ENCODE assay signal across 8 cellular contexts in genomic region chr4:186201535-186202230, GRCh38. TPM values are rescaled to one million over a fixed set of nuclear protein-coding genes. Genes with fewer than 3 reads are reported as not detected.
DNase-seq lines count a peak whose midpoint lies in the region; ATAC-seq, FAIRE-seq and TF ChIP-seq lines count a peak whose summit lies in the region.

No MANE protein-coding gene starts in this region.

- TF ChIP-seq CTCF in GM12875 (IDR thresholded peaks at IDR 0.05; ENCODE audit: borderline replicate concordance, insufficient read depth, low read depth, low read length) (peak; percentile 80), H1 (IDR thresholded peaks at IDR 0.05; ENCODE audit: control extremely low read depth in 1 of 3, insufficient read depth in 1 of 3, low read depth in 1 of 3, low read length in 3 of 3) (peak; percentile 91 to 93 (median 92)), omental fat pad (IDR thresholded peaks at IDR 0.05) (no peak)

- no peak overlapping the region for H3K23ac ChIP-seq in H1 (ENCODE audit: insufficient read length)

- H3K4me3 ChIP-seq in GM12875 (ENCODE audit: low read depth, low read length): no peak overlapping the region
- H3K4me3 ChIP-seq in H1 (ENCODE audit: extremely low read depth in 1 of 4, insufficient read depth in 2 of 4, low read depth in 3 of 4, low read length in 4 of 4): no peak overlapping the region

- no peaks in the 10 kb centered on the region for H3K79me1 ChIP-seq in H1 (ENCODE audit: low read depth, low read length)

- no peak overlapping the region for H2AFZ ChIP-seq in H1 (ENCODE audit: low read length)

- no peak overlapping the region for H3K4me2 ChIP-seq in H1 (ENCODE audit: insufficient read depth in 1 of 2, low read depth in 2 of 2, low read length in 2 of 2)

- H2AK5ac ChIP-seq in H1 (ENCODE audit: low read depth, low read length): no peak overlapping the region

- no peaks in the 10 kb centered on the region for H4K20me1 ChIP-seq in H1 (replicated peaks in 1 of 2; ENCODE audit: control insufficient read depth in 1 of 2, insufficient read depth in 2 of 2, low read length in 2 of 2)

- CTCF ChIA-PET in H1 (lab: Charles Lee; ENCODE audit: partially characterized antibody): interaction anchor here (0.7 to 1.7 kb wide), 14 partner anchors 9 to 283 kb away, joined by 3 to 13 read pairs (median 3); partner anchors contain the start of genes CYP4V2, F11 and TLR3

- POLR2A ChIA-PET in H1 (lab: Charles Lee; ENCODE audit: partially characterized antibody): interaction anchor here (1.5 kb wide), 2 partner anchors 10 to 42 kb away, joined by 3 to 7 read pairs; partner anchors contain the start of gene CYP4V2

- H4K8ac ChIP-seq in H1 (ENCODE audit: extremely low read depth, insufficient read depth, low read length): no peak overlapping the region

- 50% methylated on average over 9 of the region's 9 CpGs; no CpG with 5 or more reads in 1 of the 2 experiments for WGBS in H1 (ENCODE audit: extremely low coverage in 1 of 2, insufficient coverage in 1 of 2, insufficient read length in 1 of 2, insufficient replicate concordance in 2 of 2, low coverage in 1 of 2, low lambda C conversion rate in 2 of 2, missing lambda C conversion rate in 1 of 2), 2 experiments

- H3K14ac ChIP-seq in H1 (ENCODE audit: insufficient read length): no peak overlapping the region

- no peak overlapping the region for H4K91ac ChIP-seq in H1 (replicated peaks; ENCODE audit: insufficient read length, low read length)

- H3K27me3 ChIP-seq in H1 (replicated peaks in 1 of 4; ENCODE audit: control insufficient read depth in 3 of 4, extremely low read depth in 1 of 4, insufficient read depth in 3 of 4, low read length in 3 of 4): no peaks in the 10 kb centered on the region

- DNase-seq in NCI-H1436 treated with DMSO at 0.1 percent for 48 hours (lab: John Stamatoyannopoulos, UW) (peak; percentile 19), H1 (ENCODE audit: low read depth in 1 of 2, low spot score in 2 of 2) (peak in 1 of 2 experiments; percentile 64), omental fat pad (ENCODE audit: low spot score) (no peak), GOT3 (lab: John Stamatoyannopoulos, UW) (no peak), mesenteric fat pad (ENCODE audit: low spot score) (no peak)
- DNase-seq in activated CD4-positive, alpha-beta T cell treated with anti-CD3 and anti-CD28 coated beads, Interleukin-2, amount 50 U/mL, for 24 hours (ENCODE audit: low read depth in 1 of 2, low spot score in 1 of 2): peak; percentile 11 to 48

- no peak overlapping the region for H4K5ac ChIP-seq in H1 (ENCODE audit: insufficient read length, low read depth, low read length)

- TF ChIP-seq EP300 in H1 (IDR thresholded peaks at IDR 0.05; ENCODE audit: borderline replicate concordance in 1 of 2, low read depth in 2 of 2, low read length in 2 of 2): no peak

- H3K9ac ChIP-seq in H1 (replicated peaks in 1 of 4; ENCODE audit: extremely low read depth in 1 of 4, low read depth in 3 of 4, low read length in 3 of 4): no peak overlapping the region

- H3K36me3 ChIP-seq in H1 (ENCODE audit: control insufficient read depth in 2 of 4, insufficient read depth in 4 of 4, low read length in 3 of 4): no peaks in the 10 kb centered on the region

- no peak for TF ChIP-seq POLR2A in H1 (IDR thresholded peaks at IDR 0.05; ENCODE audit: control extremely low read depth in 1 of 2, low read depth in 2 of 2, low read length in 2 of 2)

- no peak overlapping the region for H3K4ac ChIP-seq in H1 (replicated peaks; ENCODE audit: insufficient read length, low read depth, low read length)

- H2BK20ac ChIP-seq in H1 (ENCODE audit: low read length): no peak overlapping the region

- peak; percentile 93 for ATAC-seq in HG02588 (IDR thresholded peaks at IDR 0.05; ENCODE audit: unreplicated experiment)
- peak; percentile 71 for ATAC-seq in omental fat pad (ENCODE audit: low FRiP score)

- no peak overlapping the region for H3K27ac ChIP-seq in H1 (ENCODE audit: low read depth, low read length)

- H3K79me2 ChIP-seq in H1 (ENCODE audit: control insufficient read depth in 1 of 2, insufficient read depth in 2 of 2, low read length in 2 of 2): peaks cover 0 to 3% of the 10 kb centered on the region in 2 experiments; a peak in 1 of 4 replicates

- H2BK120ac ChIP-seq in H1 (replicated peaks; ENCODE audit: low read depth, low read length): no peak overlapping the region

- no peak overlapping the region for H2BK5ac ChIP-seq in H1 (ENCODE audit: low read depth, low read length)

- H3K9me3 ChIP-seq in H1 (ENCODE audit: insufficient read depth in 2 of 2, low read depth in 1 of 2, low read length in 1 of 2): peaks cover 0 to 2% of the 10 kb centered on the region in 2 experiments; a peak in 1 of 4 replicates

- H3K4me1 ChIP-seq in H1 (replicated peaks in 1 of 4; ENCODE audit: control insufficient read depth in 3 of 4, insufficient read depth in 4 of 4, low read length in 3 of 4): peaks cover 0 to 2% (median 0%) of the 10 kb centered on the region in 4 experiments; a peak in 1 of 7 replicates

- no peak overlapping the region for H3K18ac ChIP-seq in H1 (ENCODE audit: extremely low read depth, low read length)

- no peak overlapping the region for H2BK12ac ChIP-seq in H1 (ENCODE audit: low read depth, low read length)

- peak; percentile 81 for FAIRE-seq in H1 (lab: Jason Lieb, UNC)

- no peak overlapping the region for H3K56ac ChIP-seq in H1 (replicated peaks; ENCODE audit: insufficient read length, low read depth, low read length)

- no peaks in the 10 kb centered on the region for H3K23me2 ChIP-seq in H1 (ENCODE audit: low read depth, low read length)

- peak; percentile 63 to 70 for TF ChIP-seq RAD21 in H1 (IDR thresholded peaks at IDR 0.05 in 1 of 2, conservative IDR thresholded peaks at IDR 0.05 in 1 of 2; ENCODE audit: low read depth in 2 of 2, low read length in 2 of 2)

- H2BK15ac ChIP-seq in H1 (ENCODE audit: low read length): no peak overlapping the region

TF ChIP-seq in H1, 55 proteins besides CTCF, POLR2A, EP300 and RAD21 (continues in another document):
- no peak for TF ChIP-seq BCL11A (IDR thresholded peaks at IDR 0.05; ENCODE audit: low read depth in 2 of 2, low read length in 2 of 2)
- no peak for TF ChIP-seq RFX5 (IDR thresholded peaks at IDR 0.05; ENCODE audit: borderline replicate concordance, low read depth, low read length)
- no peak for TF ChIP-seq SIX5 (IDR thresholded peaks at IDR 0.05; ENCODE audit: low read depth, low read length)
- no peak for TF ChIP-seq TAF1 (IDR thresholded peaks at IDR 0.05; ENCODE audit: low read depth, low read length)
- TF ChIP-seq KDM1A (IDR thresholded peaks at IDR 0.05; ENCODE audit: borderline replicate concordance, low read length): no peak
- TF ChIP-seq SP1 (IDR thresholded peaks at IDR 0.05; ENCODE audit: low read depth, low read length): no peak
- TF ChIP-seq SIRT6 (IDR thresholded peaks at IDR 0.05; ENCODE audit: low read length): no peak
- TF ChIP-seq ZNF274 (IDR thresholded peaks at IDR 0.05; ENCODE audit: borderline replicate concordance, extremely low read depth, low read length): no peak
- no peak for TF ChIP-seq ASH2L (IDR thresholded peaks at IDR 0.05; ENCODE audit: low read length)
- TF ChIP-seq BACH1 (IDR thresholded peaks at IDR 0.05; ENCODE audit: low read length): no peak
- no peak for TF ChIP-seq MAFK (IDR thresholded peaks at IDR 0.05; ENCODE audit: low read depth, low read length)
- TF ChIP-seq, protein P1, sequence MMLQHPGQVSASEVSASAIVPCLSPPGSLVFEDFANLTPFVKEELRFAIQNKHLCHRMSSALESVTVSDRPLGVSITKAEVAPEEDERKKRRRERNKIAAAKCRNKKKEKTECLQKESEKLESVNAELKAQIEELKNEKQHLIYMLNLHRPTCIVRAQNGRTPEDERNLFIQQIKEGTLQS (IDR thresholded peaks at IDR 0.05; ENCODE audit: insufficient read depth, low read depth, low read length): 0 out of 2 replicates have a peak, but pooled peaks have one; percentile 24
- no peak for TF ChIP-seq FOSL1 (IDR thresholded peaks at IDR 0.05; ENCODE audit: insufficient read depth, low read depth, low read length)
- TF ChIP-seq CBX8 (IDR thresholded peaks at IDR 0.05; ENCODE audit: borderline replicate concordance, low read depth, low read length): no peak
- no peak for TF ChIP-seq RXRA (IDR thresholded peaks at IDR 0.05; ENCODE audit: insufficient read depth, low read depth, low read length)
- TF ChIP-seq KDM4A (IDR thresholded peaks at IDR 0.05; ENCODE audit: low read depth, low read length, severe bottlenecking): no peak
- no peak for TF ChIP-seq GTF2F1 (IDR thresholded peaks at IDR 0.05; ENCODE audit: borderline replicate concordance, low read depth, low read length)
- no peak for TF ChIP-seq TCF12 (IDR thresholded peaks at IDR 0.05; ENCODE audit: low read depth, low read length)

RNA-seq across cellular contexts. Expression of gene CYP4V2, which starts 10.3 kb away (rescaled TPM):
- total RNA-seq in H1 (2021; fragmentation: NEBNext Ultra II Directional; extraction: Animal tissue kit (Norgen Biotek cat#: 25700)): 1.0 and 1.4 TPM in 2 replicates
- 0.65 and 0.82 TPM in 2 replicates for polyA plus RNA-seq in H1 (2011; rRNA removed)
- 1.5 TPM for polyA plus RNA-seq in H1 (2011; cell fraction: cytosol; rRNA removed)
- 1.1 TPM for polyA plus RNA-seq in H1 (2011; cell fraction: nucleus; rRNA removed)
- 0.52 to 0.94 TPM (median 0.69 TPM) in 4 replicates for polyA plus RNA-seq in H1 (2012, experiment 1 of 2)
- polyA plus RNA-seq in H1 (2012, experiment 2 of 2): not detected
- polyA plus RNA-seq in H1 (2013, experiment 1 of 2): 0.81 TPM
- 0.59 TPM for polyA plus RNA-seq in H1 (2013, experiment 2 of 2)
- polyA minus RNA-seq in H1 (2011; rRNA and poly(A)+ RNA removed): 0.37 and 0.79 TPM in 2 replicates
- polyA minus RNA-seq in H1 (2011; cell fraction: cytosol; rRNA and poly(A)+ RNA removed): 1.1 TPM
- 1.9 TPM for polyA minus RNA-seq in H1 (2011; cell fraction: nucleus; rRNA and poly(A)+ RNA removed)
- total RNA-seq in omental fat pad (10 to 100 TPM; 27.7 to 36.0 (median 31.7) TPM), mesenteric fat pad (18.7 TPM)

RNA-seq across cellular contexts. Expression of gene KLKB1, which starts 25.6 kb away (rescaled TPM):
- 20.1 and 20.9 TPM in 2 replicates for total RNA-seq in H1 (2021; fragmentation: NEBNext Ultra II Directional; extraction: Animal tissue kit (Norgen Biotek cat#: 25700))
- 7.5 and 12.0 TPM in 2 replicates for polyA plus RNA-seq in H1 (2011; rRNA removed)
- polyA plus RNA-seq in H1 (2011; cell fraction: cytosol; rRNA removed): 13.2 TPM
- polyA plus RNA-seq in H1 (2011; cell fraction: nucleus; rRNA removed): 9.8 TPM
- 21.0 to 30.7 TPM (median 21.7 TPM) in 4 replicates for polyA plus RNA-seq in H1 (2012, experiment 1 of 2)
- polyA plus RNA-seq in H1 (2012, experiment 2 of 2): 2.5 TPM
- polyA plus RNA-seq in H1 (2013, experiment 1 of 2): 16.9 TPM
- 15.6 TPM for polyA plus RNA-seq in H1 (2013, experiment 2 of 2)
- polyA minus RNA-seq in H1 (2011; rRNA and poly(A)+ RNA removed): 11.2 and 18.7 TPM in 2 replicates
- polyA minus RNA-seq in H1 (2011; cell fraction: cytosol; rRNA and poly(A)+ RNA removed): 7.1 TPM
- polyA minus RNA-seq in H1 (2011; cell fraction: nucleus; rRNA and poly(A)+ RNA removed): 5.7 TPM
- total RNA-seq in omental fat pad (1 to 10 TPM in 1 of 4 donors, under 1 TPM in 3; 0.47 to 1.3 (median 0.67) TPM), mesenteric fat pad (not detected)

Comparison
In these comparisons a context has a peak if more than half of its experiments do, and no peak if none do; other contexts are left out.
1. CTCF ChIP-seq: peak in GM12875 (single experiment) and H1 (3 of 3); none in omental fat pad (0 of 3).
2. DNase-seq: peak in NCI-H1436 treated with DMSO at 0.1 percent for 48 hours (single experiment) and activated CD4-positive, alpha-beta T cell treated with anti-CD3 and anti-CD28 coated beads, Interleukin-2, amount 50 U/mL, for 24 hours (2 of 2); none in omental fat pad (single experiment), GOT3 (single experiment) and mesenteric fat pad (single experiment).